Comparison of ENCODE assay signal across 23 cellular contexts in genomic region chr7:121510858-121511482, GRCh38.
DNase-seq lines count a peak whose midpoint lies in the region; ATAC-seq, FAIRE-seq and TF ChIP-seq lines count a peak whose summit lies in the region.
"Had no signal": no experiment of that assay in that cellular context is flagged by ENCODE, and none has a peak within 500 bp of the region (broad histone marks: within the 10 kb centered on the region; RNA-seq: fewer than 3 reads in every experiment).

No MANE protein-coding gene starts in this region.

- peak; percentile 52 for DNase-seq in LHCN-M2 (ENCODE audit: low read depth)
- DNase-seq in astrocyte (ENCODE audit: low read depth), result no peak
- no peak for DNase-seq in stimulated activated CD4-positive, alpha-beta T cell treated with anti-CD3 and anti-CD28 coated beads, Interleukin-2, amount 100 ng/mL, for 48 hours
- DNase-seq in occipital lobe (lab: John Stamatoyannopoulos, UW), result no peak
- DNase-seq: amniotic stem cell, DMS153, dorsolateral prefrontal cortex, kidney glomerular epithelial cell, NCI-H1092 treated with DMSO at 0.1 percent for 48 hours, NCI-H2107, NCI-H524, tibial artery had no signal

- H3K27me3 Mint-ChIP-seq in astrocyte (ENCODE audit: low read depth, unreplicated experiment), result no peaks in the 10 kb centered on the region
- H3K27me3 Mint-ChIP-seq: natural killer cell treated with Interleukin-12 subunit alpha and Interleukin-12 subunit beta and Interleukin-15 and Interleukin-18, amount 100 ng/mL, for 72 hours had no signal

- no peak overlapping the region for H2AFZ ChIP-seq in astrocyte (ENCODE audit: low read depth, low read length)

- H4K20me1 ChIP-seq in astrocyte (ENCODE audit: insufficient read depth, low read length), result no peaks in the 10 kb centered on the region

- ATAC-seq in HG02852 (IDR thresholded peaks at IDR 0.05; ENCODE audit: unreplicated experiment), result no peak
- ATAC-seq: activated CD4-positive, CD25-positive, alpha-beta regulatory T cell treated with anti-CD3 and anti-CD28 coated beads, Interleukin-2, amount 50 U/mL, for 24 hours; CD8-positive, alpha-beta T cell; gastroesophageal sphincter; natural killer cell treated with Interleukin-12 subunit alpha and Interleukin-12 subunit beta and Interleukin-15 and Interleukin-18, amount 100 ng/mL, for 72 hours; stimulated activated naive CD8-positive, alpha-beta T cell treated with anti-CD3 and anti-CD28 coated beads, Interleukin-15, Interleukin-2, amounts not matched to agents 100 U/mL and 50 U/mL, for 24 hours had no signal

- H3K36me3 Mint-ChIP-seq in astrocyte (ENCODE audit: low read depth, unreplicated experiment), result peaks cover 9% of the 10 kb centered on the region
- H3K36me3 Mint-ChIP-seq: CD8-positive, alpha-beta T cell had no signal

- H3K9me3 Mint-ChIP-seq in astrocyte (ENCODE audit: unreplicated experiment), result peaks cover 28% of the 10 kb centered on the region

- no peaks in the 10 kb centered on the region for H3K79me2 ChIP-seq in astrocyte (ENCODE audit: insufficient read depth, low read length)

- H3K4me3 Mint-ChIP-seq in astrocyte (ENCODE audit: unreplicated experiment), result peak overlapping the region; percentile 86
- H3K4me3 Mint-ChIP-seq: CD8-positive, alpha-beta T cell; natural killer cell treated with Interleukin-12 subunit alpha and Interleukin-12 subunit beta and Interleukin-15 and Interleukin-18, amount 100 ng/mL, for 72 hours had no signal

- H3K4me3 ChIP-seq in HEK293 (ENCODE audit: low read depth, low read length), result no peak overlapping the region
- H3K4me3 ChIP-seq in astrocyte (ENCODE audit: insufficient read depth, low read depth, low read length), result no peak overlapping the region
- H3K4me3 ChIP-seq in mesodermal cell (ENCODE audit: extremely low read depth, insufficient read depth, low read length, poor library complexity, severe bottlenecking), result no peak overlapping the region
- H3K4me3 ChIP-seq: cardiac muscle cell, dorsolateral prefrontal cortex, gastroesophageal sphincter, prostate gland, tibial artery had no signal

- no peak for FAIRE-seq in astrocyte (lab: Jason Lieb, UNC)
- FAIRE-seq: GM19239 had no signal

- 93 to 100% methylated on average over 3 to 5 of the region's 5 CpGs for WGBS in mesodermal cell (ENCODE audit: insufficient coverage in 2 of 2), 2 experiments

- no peaks in the 10 kb centered on the region for H3K36me3 ChIP-seq in HEK293 (ENCODE audit: control insufficient read depth in 2 of 2, insufficient read depth in 1 of 2, low read length in 2 of 2)
- no peaks in the 10 kb centered on the region for H3K36me3 ChIP-seq in astrocyte (ENCODE audit: insufficient read depth, low read length)
- H3K36me3 ChIP-seq in mesodermal cell (ENCODE audit: control insufficient read depth, insufficient read depth, low read length), result no peaks in the 10 kb centered on the region
- H3K36me3 ChIP-seq: cardiac muscle cell, gastroesophageal sphincter, prostate gland, tibial artery had no signal

- peaks cover 3% of the 10 kb centered on the region for H3K4me1 Mint-ChIP-seq in astrocyte (ENCODE audit: low read depth, unreplicated experiment)

- no peak overlapping the region for H3K4me2 ChIP-seq in astrocyte (ENCODE audit: low read length)

- H3K27ac Mint-ChIP-seq in astrocyte (ENCODE audit: unreplicated experiment), result peak overlapping the region; percentile 87
- H3K27ac Mint-ChIP-seq: CD8-positive, alpha-beta T cell; natural killer cell treated with Interleukin-12 subunit alpha and Interleukin-12 subunit beta and Interleukin-15 and Interleukin-18, amount 100 ng/mL, for 72 hours had no signal

- CTCF ChIA-PET in HEK293 (lab: Yijun Ruan, JAX), result no interaction called here

- no peaks in the 10 kb centered on the region for H3K4me1 ChIP-seq in HEK293 (ENCODE audit: control insufficient read depth, insufficient read depth, low read length)
- no peaks in the 10 kb centered on the region for H3K4me1 ChIP-seq in astrocyte (ENCODE audit: insufficient read depth, low read length)
- H3K4me1 ChIP-seq in mesodermal cell (ENCODE audit: control insufficient read depth, insufficient read depth, low read length, poor library complexity, severe bottlenecking), result no peaks in the 10 kb centered on the region
- H3K4me1 ChIP-seq: gastroesophageal sphincter, prostate gland, tibial artery had no signal

- H3K27ac ChIP-seq in HEK293 (ENCODE audit: extremely low read depth, low read depth, low read length) (no peak overlapping the region), astrocyte (ENCODE audit: low read depth, low read length) (no peak overlapping the region), mesodermal cell (ENCODE audit: low read depth, low read length, severe bottlenecking) (peak overlapping the region; percentile 46)
- H3K27ac ChIP-seq: cardiac muscle cell, dorsolateral prefrontal cortex, gastroesophageal sphincter, prostate gland, tibial artery had no signal

- no peaks in the 10 kb centered on the region for H3K27me3 ChIP-seq in astrocyte (ENCODE audit: insufficient read depth, low read length)
- H3K27me3 ChIP-seq: cardiac muscle cell, dorsolateral prefrontal cortex, gastroesophageal sphincter, tibial artery had no signal

- no peak for TF ChIP-seq CTCF in HEK293 (tag by site-specific recombination; IDR thresholded peaks at IDR 0.05)
- no peak for TF ChIP-seq CTCF in astrocyte (IDR thresholded peaks at IDR 0.05; ENCODE audit: insufficient read depth, low read depth, low read length)

- H3K9me3 ChIP-seq in HEK293 (ENCODE audit: control insufficient read depth, insufficient read depth, low read depth, low read length) (no peaks in the 10 kb centered on the region), astrocyte (ENCODE audit: insufficient read depth, low read depth, low read length) (peaks cover 14% of the 10 kb centered on the region), mesodermal cell (ENCODE audit: control insufficient read depth, low read length) (peaks cover 47% of the 10 kb centered on the region)
- H3K9me3 ChIP-seq: prostate gland had no signal

- POLR2A ChIA-PET in HEK293 (lab: Yijun Ruan, JAX), result no interaction called here

- H3K9ac ChIP-seq in astrocyte (ENCODE audit: low read length), result no peak overlapping the region

TF ChIP-seq in HEK293, 187 proteins besides CTCF, POLR2A, EP300 and RAD21:
- TF ChIP-seq ZXDB (tag by site-specific recombination; IDR thresholded peaks at IDR 0.05) (no peak), ZSCAN18 (tag by site-specific recombination; IDR thresholded peaks at IDR 0.05) (no peak), SETDB1 (IDR thresholded peaks at IDR 0.05; ENCODE audit: insufficient read length, low read length) (peak; percentile 96), ZNF449 (tag by site-specific recombination; IDR thresholded peaks at IDR 0.05) (0 out of 2 replicates have a peak, but pooled peaks have one; percentile 49), TRIM28 (IDR thresholded peaks at IDR 0.05; ENCODE audit: borderline replicate concordance, low read length) (peak; percentile 76; the same call in 1 of the 2 replicates)
